ENCODE assay signal across 1 cellular context in the genomic region with DNA sequence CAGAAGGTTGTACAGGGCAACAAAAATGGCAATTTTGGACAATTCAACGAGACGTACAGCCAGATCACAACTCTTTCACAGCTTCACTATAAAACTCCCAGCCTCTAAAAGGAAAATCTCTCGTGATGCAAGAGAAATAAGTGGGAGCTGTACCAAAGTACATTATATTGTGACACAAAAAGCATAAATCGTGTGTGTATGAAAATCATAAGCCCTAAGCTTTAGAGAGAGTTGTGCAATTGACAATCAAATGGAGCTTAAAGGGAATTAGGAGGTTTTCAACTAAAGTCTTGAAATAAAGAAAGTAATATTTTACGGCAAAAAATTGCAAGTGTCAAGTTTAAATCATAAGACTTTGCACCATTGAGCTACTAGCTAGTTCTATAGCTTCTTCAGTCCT.
TF ChIP-seq lines count a peak whose summit lies in the region.

No MANE protein-coding gene starts in this region.

TF ChIP-seq in K562, 482 proteins besides CTCF, POLR2A, EP300 and RAD21 (continued from another document):
- no peak for TF ChIP-seq ZNF780A (CRISPR knock-in tag; IDR thresholded peaks at IDR 0.05)
